18 cellular contexts compared by ENCODE assay signal in genomic region chr9:23663125-23663524, GRCh38.
DNase-seq lines count a peak whose midpoint lies in the region; ATAC-seq and TF ChIP-seq lines count a peak whose summit lies in the region.
"Had no signal": no experiment of that assay in that cellular context is flagged by ENCODE, and none has a peak within 500 bp of the region (broad histone marks: within the 10 kb centered on the region; RNA-seq: fewer than 3 reads in every experiment).

No MANE protein-coding gene starts in this region.

- BruUV-seq in PC-9 (replicated peaks; lab: Mats Ljungman, UMichigan) = no TSS peak

- no peak overlapping the region for H3K4me3 Mint-ChIP-seq in neural progenitor cell
- H3K4me3 Mint-ChIP-seq: CD14-positive monocyte; CD4-positive, alpha-beta memory T cell; GM23338; HFFc6 had no signal

- POLR2A ChIA-PET in PC-9 (lab: Charles Lee; ENCODE audit: unreplicated experiment) = no interaction called here

- peaks cover 7% of the 10 kb centered on the region for H3K4me1 ChIP-seq in mucosa of descending colon (ENCODE audit: low read depth)
- H3K4me1 ChIP-seq in neural progenitor cell = peaks cover 24% of the 10 kb centered on the region
- H3K4me1 ChIP-seq in PC-9 (replicated peaks; ENCODE audit: insufficient read depth) = no peaks in the 10 kb centered on the region

- no peaks in the 10 kb centered on the region for H3K9me3 Mint-ChIP-seq in neural progenitor cell
- H3K9me3 Mint-ChIP-seq: GM23338 had no signal

- H4K20me1 ChIP-seq in neural progenitor cell (ENCODE audit: low read depth) (no peaks in the 10 kb centered on the region), PC-9 (ENCODE audit: insufficient read depth) (no peaks in the 10 kb centered on the region)
- H4K20me1 ChIP-seq: BLaER1 had no signal

- no peak overlapping the region for H3K4me3 ChIP-seq in mucosa of descending colon
- H3K4me3 ChIP-seq in neural progenitor cell = no peak overlapping the region
- no peak overlapping the region for H3K4me3 ChIP-seq in PC-9
- H3K4me3 ChIP-seq: BLaER1, GM23338 had no signal

- H3K9me2 ChIP-seq in PC-9 (ENCODE audit: insufficient read depth) = no peaks in the 10 kb centered on the region

- CTCF ChIA-PET in PC-9 (lab: Charles Lee) = no interaction called here

- H3K27me3 ChIP-seq in neural progenitor cell = no peaks in the 10 kb centered on the region
- no peaks in the 10 kb centered on the region for H3K27me3 ChIP-seq in PC-9 (ENCODE audit: insufficient read depth, low read depth)
- H3K27me3 ChIP-seq: BLaER1 had no signal

- H3F3A ChIP-seq in neural progenitor cell (ENCODE audit: low read depth) = no peaks in the 10 kb centered on the region
- no peaks in the 10 kb centered on the region for H3F3A ChIP-seq in PC-9 (ENCODE audit: insufficient read depth, low read depth)

- H3K4me1 Mint-ChIP-seq in neural progenitor cell = peaks cover 14% of the 10 kb centered on the region
- H3K4me1 Mint-ChIP-seq: CD14-positive monocyte; CD4-positive, alpha-beta memory T cell had no signal

- H3K36me3 Mint-ChIP-seq in neural progenitor cell = peaks cover 39% of the 10 kb centered on the region
- H3K36me3 Mint-ChIP-seq: CD14-positive monocyte; CD4-positive, alpha-beta memory T cell had no signal

- peaks cover 6% of the 10 kb centered on the region for H3K27me3 Mint-ChIP-seq in neural progenitor cell (ENCODE audit: insufficient read depth, low read depth)
- H3K27me3 Mint-ChIP-seq: CD4-positive, alpha-beta memory T cell had no signal

- 0 out of 2 replicates have a peak overlapping the region, but pooled peaks have one; percentile 17 for H3K27ac ChIP-seq in 22Rv1
- H3K27ac ChIP-seq in VCaP = peak overlapping the region; percentile 84
- peak overlapping the region; percentile 59 for H3K27ac ChIP-seq in epithelial cell of prostate
- no peak overlapping the region for H3K27ac ChIP-seq in neural progenitor cell
- no peak overlapping the region for H3K27ac ChIP-seq in PC-9
- H3K27ac ChIP-seq: BLaER1 had no signal

- no peaks in the 10 kb centered on the region for H3K79me2 ChIP-seq in neural progenitor cell (ENCODE audit: low read depth)
- H3K79me2 ChIP-seq in PC-9 (ENCODE audit: low read depth) = no peaks in the 10 kb centered on the region

- no peak overlapping the region for H3K4me2 ChIP-seq in neural progenitor cell
- no peak overlapping the region for H3K4me2 ChIP-seq in PC-9
- H3K4me2 ChIP-seq: BLaER1, GM23338 had no signal

- H3K27ac Mint-ChIP-seq in neural progenitor cell = no peak overlapping the region
- H3K27ac Mint-ChIP-seq: CD14-positive monocyte; CD4-positive, alpha-beta memory T cell; GM23338; HFFc6 had no signal

- no peak for TF ChIP-seq CTCF in 22Rv1 (IDR thresholded peaks at IDR 0.05)
- no peak for TF ChIP-seq CTCF in VCaP (conservative IDR thresholded peaks at IDR 0.05)
- no peak for TF ChIP-seq CTCF in mucosa of descending colon (IDR thresholded peaks at IDR 0.05)
- no peak for TF ChIP-seq CTCF in neural progenitor cell (IDR thresholded peaks at IDR 0.05)
- no peak for TF ChIP-seq CTCF in PC-9 (conservative IDR thresholded peaks at IDR 0.05)

- no peak overlapping the region for H3K9ac ChIP-seq in neural progenitor cell
- H3K9ac ChIP-seq: BLaER1 had no signal

- no peak for DNase-seq in epithelial cell of prostate (ENCODE audit: low read depth, low spot score)
- no peak for DNase-seq in mucosa of descending colon
- DNase-seq in neural progenitor cell (ENCODE audit: low spot score) = no peak
- no peak for DNase-seq in PC-9
- DNase-seq: 8988T; CD4-positive, alpha-beta memory T cell; DMS153; DMS79; GDM1; HFFc6 had no signal

- intact Hi-C loops in mucosa of descending colon (cut with DNase I, micrococcal nuclease) = no loop called here
- intact Hi-C loops in PC-9 (cut with micrococcal nuclease; ENCODE audit: unreplicated experiment) = no loop called here

- H3K9me3 ChIP-seq in mucosa of descending colon (no peaks in the 10 kb centered on the region), neural progenitor cell (ENCODE audit: low read depth) (no peaks in the 10 kb centered on the region), PC-9 (ENCODE audit: insufficient read depth, low read depth) (no peaks in the 10 kb centered on the region)
- H3K9me3 ChIP-seq: BLaER1 had no signal

- H3K36me3 ChIP-seq in mucosa of descending colon (ENCODE audit: low read depth) = no peaks in the 10 kb centered on the region
- no peaks in the 10 kb centered on the region for H3K36me3 ChIP-seq in neural progenitor cell
- H3K36me3 ChIP-seq in PC-9 (ENCODE audit: low read depth) = no peaks in the 10 kb centered on the region
- H3K36me3 ChIP-seq: BLaER1 had no signal

- H2AFZ ChIP-seq in neural progenitor cell (replicated peaks) (no peak overlapping the region), PC-9 (no peak overlapping the region)
- H2AFZ ChIP-seq: GM23338 had no signal

- peak; percentile 67 for ATAC-seq in mucosa of descending colon
- no peak for ATAC-seq in GM18907 (IDR thresholded peaks at IDR 0.05; ENCODE audit: unreplicated experiment)
- no peak for ATAC-seq in HG02840 (IDR thresholded peaks at IDR 0.05; ENCODE audit: low FRiP score, unreplicated experiment)
- ATAC-seq: GM23338, HCT116 had no signal

Comparison
In these comparisons a context has a peak if more than half of its experiments do, and no peak if none do; other contexts are left out.
1. H3K27ac ChIP-seq: peak in 22Rv1 (single experiment), VCaP (single experiment) and epithelial cell of prostate (single experiment); none in neural progenitor cell (single experiment) and PC-9 (single experiment).